8 cellular contexts compared by ENCODE assay signal in genomic region chr2:47076586-47077441, GRCh38.
DNase-seq lines count a peak whose midpoint lies in the region; ATAC-seq and TF ChIP-seq lines count a peak whose summit lies in the region.

No MANE protein-coding gene starts in this region.

- H3K4me3 ChIP-seq in cardiac fibroblast (replicated peaks in 1 of 2; ENCODE audit: low read depth in 2 of 2, low read length in 2 of 2) (no peak overlapping the region), vagina (no peak overlapping the region)

- H3K27ac Mint-ChIP-seq in activated naive CD8-positive, alpha-beta T cell treated with anti-CD3 and anti-CD28 coated beads, Interleukin-2, amount 10 ng/mL, durations not matched to agents 7 days and 5 days: peak overlapping the region; percentile 38
- H3K27ac Mint-ChIP-seq in activated naive CD8-positive, alpha-beta T cell treated with anti-CD3 and anti-CD28 coated beads, Interleukin-2, amount 50 U/mL, for 24 hours: no peak overlapping the region
- H3K27ac Mint-ChIP-seq in memory B cell: peak overlapping the region; percentile 40

- ATAC-seq in activated naive CD8-positive, alpha-beta T cell treated with anti-CD3 and anti-CD28 coated beads, Interleukin-2, amount 10 ng/mL, durations not matched to agents 7 days and 5 days (ENCODE audit: low read depth): no peak
- ATAC-seq in activated naive CD8-positive, alpha-beta T cell treated with anti-CD3 and anti-CD28 coated beads, Interleukin-2, amount 50 U/mL, for 24 hours: no peak
- no peak for ATAC-seq in memory B cell (ENCODE audit: low read depth)
- ATAC-seq in GM19463 (IDR thresholded peaks at IDR 0.05; ENCODE audit: unreplicated experiment): no peak

- intact Hi-C loops in vagina (cut with DNase I): no loop called here

- no peaks in the 10 kb centered on the region for H3K36me3 ChIP-seq in vagina

- H3K27ac ChIP-seq in vagina: peak overlapping the region; percentile 69

- peaks cover 65% of the 10 kb centered on the region for H3K4me1 ChIP-seq in vagina

- H3K27me3 ChIP-seq in vagina: no peaks in the 10 kb centered on the region

- no peaks in the 10 kb centered on the region for H3K36me3 Mint-ChIP-seq in activated naive CD8-positive, alpha-beta T cell treated with anti-CD3 and anti-CD28 coated beads, Interleukin-2, amount 10 ng/mL, durations not matched to agents 7 days and 5 days
- H3K36me3 Mint-ChIP-seq in activated naive CD8-positive, alpha-beta T cell treated with anti-CD3 and anti-CD28 coated beads, Interleukin-2, amount 50 U/mL, for 24 hours (ENCODE audit: low read depth): peaks cover 3% of the 10 kb centered on the region
- peaks cover 4% of the 10 kb centered on the region for H3K36me3 Mint-ChIP-seq in memory B cell

- no peak for TF ChIP-seq CTCF in cardiac fibroblast (IDR thresholded peaks at IDR 0.05; ENCODE audit: low read depth, low read length)
- no peak for TF ChIP-seq CTCF in vagina (IDR thresholded peaks at IDR 0.05)

- peaks cover 7% of the 10 kb centered on the region for H3K4me1 Mint-ChIP-seq in activated naive CD8-positive, alpha-beta T cell treated with anti-CD3 and anti-CD28 coated beads, Interleukin-2, amount 10 ng/mL, durations not matched to agents 7 days and 5 days
- H3K4me1 Mint-ChIP-seq in activated naive CD8-positive, alpha-beta T cell treated with anti-CD3 and anti-CD28 coated beads, Interleukin-2, amount 50 U/mL, for 24 hours: peaks cover 17% of the 10 kb centered on the region
- peaks cover 28% of the 10 kb centered on the region for H3K4me1 Mint-ChIP-seq in memory B cell

- H3K9me3 ChIP-seq in vagina: no peaks in the 10 kb centered on the region

- POLR2A ChIA-PET in activated naive CD8-positive, alpha-beta T cell treated with anti-CD3 and anti-CD28 coated beads, Interleukin-2, amount 10 ng/mL, durations not matched to agents 7 days and 5 days (lab: Charles Lee): no interaction called here

- H3K9me3 Mint-ChIP-seq in activated naive CD8-positive, alpha-beta T cell treated with anti-CD3 and anti-CD28 coated beads, Interleukin-2, amount 10 ng/mL, durations not matched to agents 7 days and 5 days: no peaks in the 10 kb centered on the region
- H3K9me3 Mint-ChIP-seq in activated naive CD8-positive, alpha-beta T cell treated with anti-CD3 and anti-CD28 coated beads, Interleukin-2, amount 50 U/mL, for 24 hours: no peaks in the 10 kb centered on the region
- H3K9me3 Mint-ChIP-seq in memory B cell: no peaks in the 10 kb centered on the region

- no peak overlapping the region for H3K4me3 Mint-ChIP-seq in activated naive CD8-positive, alpha-beta T cell treated with anti-CD3 and anti-CD28 coated beads, Interleukin-2, amount 10 ng/mL, durations not matched to agents 7 days and 5 days
- no peak overlapping the region for H3K4me3 Mint-ChIP-seq in activated naive CD8-positive, alpha-beta T cell treated with anti-CD3 and anti-CD28 coated beads, Interleukin-2, amount 50 U/mL, for 24 hours
- no peak overlapping the region for H3K4me3 Mint-ChIP-seq in memory B cell

- no peak for TF ChIP-seq POLR2A in vagina (IDR thresholded peaks at IDR 0.05)

- no peak for DNase-seq in activated naive CD8-positive, alpha-beta T cell treated with anti-CD3 and anti-CD28 coated beads, Interleukin-2, amount 10 ng/mL, durations not matched to agents 7 days and 5 days
- no peak for DNase-seq in activated naive CD8-positive, alpha-beta T cell treated with anti-CD3 and anti-CD28 coated beads, Interleukin-2, amount 50 U/mL, for 24 hours
- peak; percentile 94 to 99 for DNase-seq in cardiac fibroblast (ENCODE audit: low read depth in 2 of 2)
- DNase-seq in memory B cell (ENCODE audit: low spot score in 2 of 2): no peak
- DNase-seq in vagina (ENCODE audit: extremely low spot score in 2 of 2): no peak
- no peak for DNase-seq in NCI-H748 treated with DMSO at 0.1 percent for 48 hours (lab: John Stamatoyannopoulos, UW)
- no peak for DNase-seq in activated gamma-delta T cell treated with Interleukin-2 at 50 U/mL for 16 hours

- H3K27me3 Mint-ChIP-seq in activated naive CD8-positive, alpha-beta T cell treated with anti-CD3 and anti-CD28 coated beads, Interleukin-2, amount 10 ng/mL, durations not matched to agents 7 days and 5 days: no peaks in the 10 kb centered on the region
- H3K27me3 Mint-ChIP-seq in activated naive CD8-positive, alpha-beta T cell treated with anti-CD3 and anti-CD28 coated beads, Interleukin-2, amount 50 U/mL, for 24 hours: no peaks in the 10 kb centered on the region
- H3K27me3 Mint-ChIP-seq in memory B cell: no peaks in the 10 kb centered on the region

Comparison
In these comparisons a context has a peak if more than half of its experiments do, and no peak if none do; other contexts are left out.
1. DNase-seq: peak in cardiac fibroblast (2 of 2); none in activated naive CD8-positive, alpha-beta T cell treated with anti-CD3 and anti-CD28 coated beads, Interleukin-2, amount 10 ng/mL, durations not matched to agents 7 days and 5 days (single experiment), activated naive CD8-positive, alpha-beta T cell treated with anti-CD3 and anti-CD28 coated beads, Interleukin-2, amount 50 U/mL, for 24 hours (single experiment), memory B cell (0 of 2), vagina (0 of 2), NCI-H748 treated with DMSO at 0.1 percent for 48 hours (single experiment) and activated gamma-delta T cell treated with Interleukin-2 at 50 U/mL for 16 hours (single experiment).